31 cellular contexts compared by ENCODE assay signal in genomic region chr15:93135459-93135858, GRCh38. TPM values are rescaled to one million over a fixed set of nuclear protein-coding genes. Genes with fewer than 3 reads are reported as not detected.
"Had no signal": no experiment of that assay in that cellular context is flagged by ENCODE, and none has a peak within 500 bp of the region (broad histone marks: within the 10 kb centered on the region; RNA-seq: fewer than 3 reads in every experiment).

No MANE protein-coding gene starts in this region.

- H3K27ac ChIP-seq: body of pancreas, coronary artery, dorsolateral prefrontal cortex, WERI-Rb-1 had no signal

- ATAC-seq: activated CD4-positive, alpha-beta T cell treated with anti-CD3 and anti-CD28 coated beads for 36 hours; activated CD8-positive, alpha-beta memory T cell treated with anti-CD3 and anti-CD28 coated beads, Interleukin-2, amount 10 ng/mL, durations not matched to agents 7 days and 5 days; activated CD8-positive, alpha-beta T cell treated with anti-CD3 and anti-CD28 coated beads, Interleukin-2, amount 10 ng/mL, durations not matched to agents 7 days and 5 days; body of pancreas; esophagus mucosa; T-helper 17 cell had no signal

- H3K9me3 ChIP-seq: body of pancreas had no signal

- H3K27me3 ChIP-seq: body of pancreas, dorsolateral prefrontal cortex had no signal

- H3K36me3 ChIP-seq: WERI-Rb-1 had no signal

- H3K4me1 ChIP-seq: body of pancreas had no signal

- H3K4me3 ChIP-seq: body of pancreas, coronary artery, dorsolateral prefrontal cortex had no signal

- DNase-seq: activated CD4-positive, alpha-beta memory T cell treated with anti-CD3 and anti-CD28 coated beads for 36 hours; activated CD4-positive, alpha-beta T cell treated with anti-CD3 and anti-CD28 coated beads for 36 hours; activated CD4-positive, alpha-beta T cell treated with anti-CD3 and anti-CD28 coated beads, Interleukin-2, amount 10 ng/mL, durations not matched to agents 24 days and 14 days; activated CD4-positive, CD25-positive, alpha-beta regulatory T cell; activated CD4-positive, CD25-positive, alpha-beta regulatory T cell treated with anti-CD3 and anti-CD28 coated beads, Interleukin-2, amount 50 U/mL, for 72 hours; activated CD8-positive, alpha-beta memory T cell treated with anti-CD3 and anti-CD28 coated beads, Interleukin-2, amount 10 ng/mL, durations not matched to agents 7 days and 5 days; activated CD8-positive, alpha-beta memory T cell treated with anti-CD3 and anti-CD28 coated beads, Interleukin-2, amount 50 U/mL, for 4 hours; activated CD8-positive, alpha-beta T cell treated with anti-CD3 and anti-CD28 coated beads, Interleukin-2, amount 10 ng/mL, durations not matched to agents 7 days and 5 days; activated gamma-delta T cell treated with Interleukin-2 at 50 U/mL for 16 hours; activated naive CD4-positive, alpha-beta T cell treated with anti-CD3 and anti-CD28 coated beads, Interleukin-2, amount 50 U/mL, for 16 hours; activated naive CD4-positive, alpha-beta T cell treated with Interleukin-2 at 50 U/mL for 16 hours; activated T-cell treated with anti-CD3 and anti-CD28 coated beads, Interleukin-2, amount 50 U/mL, for 1 hour; activated T-cell treated with anti-CD3 and anti-CD28 coated beads, Interleukin-2, amount 50 U/mL, for 48 hours; amygdala; aorta; body of pancreas; caudate nucleus; cerebellar nuclear complex; dorsolateral prefrontal cortex; effector memory CD4-positive, alpha-beta T cell; foreskin fibroblast; head of caudate nucleus; SW 1271; T-helper 1 cell; T-helper 17 cell; T1000; WERI-Rb-1 had no signal

RNA-seq across cellular contexts. Expression of gene RGMA, which starts 46.4 kb away (rescaled TPM):
- total RNA-seq: activated CD8-positive, alpha-beta memory T cell treated with anti-CD3 and anti-CD28 coated beads for 36 hours; activated CD8-positive, alpha-beta T cell treated with anti-CD3 and anti-CD28 coated beads, Interleukin-2, amount 10 ng/mL, durations not matched to agents 7 days and 5 days; activated T-helper 2 cell treated with anti-CD3 and anti-CD28 coated beads, Interferon-gamma antibody, Interleukin-2, Interleukin-4, amounts not matched to agents 10 μg/mL and 5 μg/mL and 100 μg/mL, durations not matched to agents 14 hours and 24 hours and 36 hours; T-helper 17 cell had no signal
